ENCODE assay signal across 14 cellular contexts in genomic region chr3:189586941-189587687, GRCh38.
A peak's percentile ranks its signal among the peaks of the same experiment; 100 is the strongest.
DNase-seq lines count a peak whose midpoint lies in the region; ATAC-seq lines count a peak whose summit lies in the region.
"Had no signal": no experiment of that assay in that cellular context is flagged by ENCODE, and none has a peak within 500 bp of the region (broad histone marks: within the 10 kb centered on the region; RNA-seq: fewer than 3 reads in every experiment).

No MANE protein-coding gene starts in this region.

- peak; percentile 82 for ATAC-seq in GM18519 (IDR thresholded peaks at IDR 0.05; ENCODE audit: low FRiP score, unreplicated experiment)
- peak; percentile 74 for ATAC-seq in GM21381 (IDR thresholded peaks at IDR 0.05; ENCODE audit: unreplicated experiment)
- peak; percentile 81 for ATAC-seq in HG03095 (IDR thresholded peaks at IDR 0.05; ENCODE audit: unreplicated experiment)

- peak overlapping the region; percentile 91 for H3K27ac ChIP-seq in epithelial cell of prostate
- H3K27ac ChIP-seq: spleen, WERI-Rb-1 had no signal

- DNase-seq in epithelial cell of prostate (ENCODE audit: low read depth, low spot score) (no peak), KG1 (lab: John Stamatoyannopoulos, UW) (no peak), islet precursor cell (no peak), NOMO-1 treated with DMSO at 0.1 percent for 48 hours (lab: John Stamatoyannopoulos, UW; ENCODE audit: unreplicated experiment) (no peak)
- no peak for DNase-seq in activated effector memory CD4-positive, alpha-beta T cell treated with anti-CD3 and anti-CD28 coated beads, Interleukin-2, amount 50 U/mL, for 16 hours
- DNase-seq: DMS53, endodermal cell, HCEC 1CT, NCI-H1105, spleen, WERI-Rb-1 had no signal
